19 cellular contexts compared by ENCODE assay signal in the genomic region with DNA sequence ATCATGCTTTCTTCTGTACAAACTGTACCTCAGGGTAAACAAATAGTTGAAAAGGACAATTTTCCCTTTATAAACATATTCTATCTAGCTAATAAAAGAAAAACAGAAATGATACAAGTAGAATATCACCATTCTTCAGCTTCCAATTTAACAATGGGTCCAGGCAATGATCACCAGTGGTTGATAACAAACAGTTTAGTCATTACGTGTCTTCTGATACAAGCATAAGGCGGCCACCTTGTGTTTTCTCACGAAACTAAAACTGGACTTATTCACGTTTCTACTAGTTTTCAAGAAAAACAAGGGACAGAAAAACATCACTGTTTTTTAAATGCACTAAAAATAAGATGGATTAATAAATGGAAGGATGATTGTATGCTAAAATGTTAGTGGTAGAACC. TPM values are rescaled to one million over a fixed set of nuclear protein-coding genes. Genes with fewer than 3 reads are reported as not detected.
DNase-seq lines count a peak whose midpoint lies in the region; ATAC-seq and TF ChIP-seq lines count a peak whose summit lies in the region.
"Had no signal": no experiment of that assay in that cellular context is flagged by ENCODE, and none has a peak within 500 bp of the region (broad histone marks: within the 10 kb centered on the region; RNA-seq: fewer than 3 reads in every experiment).

No MANE protein-coding gene starts in this region.

- H3K27ac Mint-ChIP-seq in CD4-positive, CD25-positive, alpha-beta regulatory T cell = peak overlapping the region in 2 of 3 donors; percentile 29 to 38
- peak overlapping the region in 2 of 3 experiments; percentile 62 to 87 for H3K27ac Mint-ChIP-seq in nephron

- no peaks in the 10 kb centered on the region for H3K27me3 ChIP-seq in CD4-positive, CD25-positive, alpha-beta regulatory T cell (ENCODE audit: control insufficient read depth, insufficient read depth, low read length)
- H3K27me3 ChIP-seq in HUES48 (ENCODE audit: control insufficient read depth, insufficient read depth, low read length) (no peaks in the 10 kb centered on the region), brain microvascular endothelial cell (replicated peaks) (no peaks in the 10 kb centered on the region), lower lobe of right lung (ENCODE audit: low read depth) (no peaks in the 10 kb centered on the region)
- H3K27me3 ChIP-seq: dorsolateral prefrontal cortex had no signal

- TF ChIP-seq CTCF in brain microvascular endothelial cell (IDR thresholded peaks at IDR 0.05; ENCODE audit: low read depth, low read length, missing control alignments) (no peak), nephron (IDR thresholded peaks at IDR 0.05; ENCODE audit: unreplicated experiment in 3 of 3) (no peak), RWPE1 (conservative IDR thresholded peaks at IDR 0.05; ENCODE audit: low read depth) (no peak), lower lobe of right lung (IDR thresholded peaks at IDR 0.05) (no peak)

- ATAC-seq in CD4-positive, CD25-positive, alpha-beta regulatory T cell (ENCODE audit: low read depth in 2 of 2) = no peak
- ATAC-seq in lower lobe of right lung (no peak), GM19455 (IDR thresholded peaks at IDR 0.05; ENCODE audit: unreplicated experiment) (no peak)

- H3K4me1 ChIP-seq in CD4-positive, CD25-positive, alpha-beta regulatory T cell (ENCODE audit: control insufficient read depth, insufficient read depth, low read length, poor library complexity, severe bottlenecking) = no peaks in the 10 kb centered on the region
- peaks cover 23% of the 10 kb centered on the region for H3K4me1 ChIP-seq in HUES48 (ENCODE audit: control insufficient read depth, insufficient read depth, low read length)
- peaks cover 13% of the 10 kb centered on the region for H3K4me1 ChIP-seq in lower lobe of right lung

- H3K36me3 ChIP-seq in CD4-positive, CD25-positive, alpha-beta regulatory T cell (ENCODE audit: control insufficient read depth, insufficient read depth, low read length) = peaks cover 44% of the 10 kb centered on the region
- H3K36me3 ChIP-seq in HUES48 (ENCODE audit: control insufficient read depth, insufficient read depth, low read length) (peaks cover 22% of the 10 kb centered on the region), brain microvascular endothelial cell (replicated peaks) (peaks cover 1% of the 10 kb centered on the region), lower lobe of right lung (peaks cover 45% of the 10 kb centered on the region)

- no peaks in the 10 kb centered on the region for H3K9me3 Mint-ChIP-seq in CD4-positive, CD25-positive, alpha-beta regulatory T cell
- no peaks in the 10 kb centered on the region for H3K9me3 Mint-ChIP-seq in nephron
- H3K9me3 Mint-ChIP-seq: naive B cell had no signal

- in situ Hi-C loops in brain microvascular endothelial cell (cut with HindIII; ENCODE audit: low pct_ligation_motif_present, low sequenced_read_pairs) = no loop called here

- H3K9me3 ChIP-seq in CD4-positive, CD25-positive, alpha-beta regulatory T cell (ENCODE audit: control insufficient read depth in 2 of 2, low read length in 2 of 2) = no peaks in the 10 kb centered on the region
- H3K9me3 ChIP-seq in HUES48 (ENCODE audit: control insufficient read depth, insufficient read depth, low read length) (no peaks in the 10 kb centered on the region), lower lobe of right lung (no peaks in the 10 kb centered on the region)
- H3K9me3 ChIP-seq: left ventricle myocardium inferior had no signal

- DNase-seq in CD4-positive, CD25-positive, alpha-beta regulatory T cell = no peak
- DNase-seq in brain microvascular endothelial cell = peak; percentile 49
- no peak for DNase-seq in RWPE1 (ENCODE audit: low spot score)
- DNase-seq in T1000 (lab: John Stamatoyannopoulos, UW) = no peak
- DNase-seq in lower lobe of right lung = no peak
- DNase-seq: activated CD4-positive, alpha-beta T cell treated with anti-CD3 and anti-CD28 coated beads, Interleukin-2, amount 50 U/mL, for 48 hours; activated effector memory CD4-positive, alpha-beta T cell treated with anti-CD3 and anti-CD28 coated beads, Interleukin-2, amount 50 U/mL, for 16 hours; dorsolateral prefrontal cortex; KG1; left ventricle myocardium inferior; naive B cell; NCI-H1092 had no signal

- H3K4me3 Mint-ChIP-seq in CD4-positive, CD25-positive, alpha-beta regulatory T cell = no peak overlapping the region
- H3K4me3 Mint-ChIP-seq in nephron = no peak overlapping the region
- H3K4me3 Mint-ChIP-seq: naive B cell had no signal

- peaks cover 23% of the 10 kb centered on the region for H3K36me3 Mint-ChIP-seq in CD4-positive, CD25-positive, alpha-beta regulatory T cell
- peaks cover 69% of the 10 kb centered on the region for H3K36me3 Mint-ChIP-seq in nephron (ENCODE audit: low read depth)

- intact Hi-C loops in lower lobe of right lung (cut with DNase I) = no loop called here

- no peaks in the 10 kb centered on the region for H3K27me3 Mint-ChIP-seq in CD4-positive, CD25-positive, alpha-beta regulatory T cell
- no peaks in the 10 kb centered on the region for H3K27me3 Mint-ChIP-seq in nephron (ENCODE audit: low read depth)
- H3K27me3 Mint-ChIP-seq: naive B cell had no signal

- CTCF ChIA-PET in RWPE1 (lab: Yijun Ruan, JAX) = interaction anchor here (1.1 kb wide), 1 partner anchor 13 kb away, joined by 3 read pairs; no protein-coding TSS in a partner anchor

- H3K27ac ChIP-seq in CD4-positive, CD25-positive, alpha-beta regulatory T cell (ENCODE audit: insufficient read depth, low read length, poor library complexity, severe bottlenecking) = no peak overlapping the region
- H3K27ac ChIP-seq in HUES48 (ENCODE audit: low read depth, low read length) (peak overlapping the region; percentile 59), brain microvascular endothelial cell (peak overlapping the region; percentile 86), RWPE1 (no peak overlapping the region), lower lobe of right lung (no peak overlapping the region)
- H3K27ac ChIP-seq: left ventricle myocardium inferior had no signal

- no peak overlapping the region for H3K9ac ChIP-seq in HUES48 (ENCODE audit: low read depth, low read length)

- POLR2A ChIA-PET in RWPE1 (lab: Yijun Ruan, JAX; ENCODE audit: low non-redundant PET) = no interaction called here

- H3K4me1 Mint-ChIP-seq in CD4-positive, CD25-positive, alpha-beta regulatory T cell = peaks cover 34 to 41% (median 40%) of the 10 kb centered on the region in 4 donors
- peaks cover 24% of the 10 kb centered on the region for H3K4me1 Mint-ChIP-seq in nephron

- no peak overlapping the region for H3K4me3 ChIP-seq in CD4-positive, CD25-positive, alpha-beta regulatory T cell (ENCODE audit: low read depth, low read length)
- H3K4me3 ChIP-seq in HUES48 (ENCODE audit: low read depth, low read length) (no peak overlapping the region), brain microvascular endothelial cell (ENCODE audit: low read depth, low read length) (no peak overlapping the region), lower lobe of right lung (no peak overlapping the region)
- H3K4me3 ChIP-seq: dorsolateral prefrontal cortex, left ventricle myocardium inferior had no signal

RNA-seq across cellular contexts. Expression of gene STH, which starts 58.3 kb away (rescaled TPM):
- total RNA-seq in CD4-positive, CD25-positive, alpha-beta regulatory T cell = not detected
- not detected for polyA plus RNA-seq in CD4-positive, CD25-positive, alpha-beta regulatory T cell
- not detected for total RNA-seq in lower lobe of right lung
- total RNA-seq: H1, left ventricle myocardium inferior, renal cortical epithelial cell, SK-MEL-5 had no signal
- polyA plus RNA-seq: H1, thymus had no signal

Comparison
In these comparisons a context has a peak if more than half of its experiments do, and no peak if none do; other contexts are left out.
1. H3K27ac ChIP-seq: peak in HUES48 (single experiment) and brain microvascular endothelial cell (single experiment); none in CD4-positive, CD25-positive, alpha-beta regulatory T cell (single experiment), RWPE1 (single experiment) and lower lobe of right lung (single experiment).